In the genomic region with DNA sequence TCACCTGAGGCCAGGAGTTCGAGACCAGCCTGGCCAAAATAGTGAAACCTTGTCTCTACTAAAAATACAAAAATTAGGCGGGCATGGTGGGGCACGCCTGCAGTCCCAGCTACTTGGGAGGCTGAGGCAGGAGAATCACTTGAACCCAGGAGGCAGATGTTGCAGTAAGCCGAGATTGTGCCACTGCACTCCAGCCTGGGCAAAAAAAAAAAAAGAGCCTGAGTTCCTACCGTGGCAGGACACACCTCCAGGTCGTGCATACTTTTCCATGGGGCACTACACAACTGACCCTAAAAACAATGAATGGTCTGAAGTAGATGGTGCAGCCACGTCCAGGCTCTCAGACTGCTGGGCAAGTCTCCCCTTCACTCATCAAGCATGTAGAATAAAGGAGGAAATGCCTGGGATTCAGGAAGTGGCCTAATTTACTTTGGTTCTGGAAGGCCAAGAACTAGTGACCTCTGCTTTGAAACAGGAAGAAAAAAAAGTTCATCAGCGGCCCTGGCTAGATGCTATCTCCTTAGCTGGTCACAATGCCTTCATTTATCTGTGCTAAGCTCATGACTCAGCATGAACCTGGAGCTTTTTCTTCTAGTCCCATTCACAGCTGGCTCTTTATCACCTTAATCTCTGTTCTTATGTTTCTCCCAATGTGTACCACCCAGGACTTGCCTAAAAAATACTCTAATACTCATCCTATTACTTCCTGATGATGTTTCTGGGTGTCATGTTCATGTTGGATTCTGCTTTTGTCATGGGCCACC, we compare ENCODE assay signal across 18 cellular contexts. TPM values are rescaled to one million over a fixed set of nuclear protein-coding genes. Genes with fewer than 3 reads are reported as not detected.
DNase-seq lines count a peak whose midpoint lies in the region; ATAC-seq and TF ChIP-seq lines count a peak whose summit lies in the region.
"Had no signal": no experiment of that assay in that cellular context is flagged by ENCODE, and none has a peak within 500 bp of the region (broad histone marks: within the 10 kb centered on the region; RNA-seq: fewer than 3 reads in every experiment).

No MANE protein-coding gene starts in this region.

- no CpG with 5 or more reads among the region's 8 CpGs for WGBS in H9 (ENCODE audit: extremely low coverage, insufficient read length, low lambda C conversion rate)
- no CpG with 5 or more reads among the region's 8 CpGs for whole genome bisulfite sequencing in trophoblast cell (ENCODE audit: extremely low coverage, insufficient coverage, insufficient read length)

- H3K4me1 Mint-ChIP-seq in H9: no peaks in the 10 kb centered on the region
- H3K4me1 Mint-ChIP-seq: activated naive CD4-positive, alpha-beta T cell treated with anti-CD3 and anti-CD28 coated beads, Interleukin-2, amount 10 ng/mL, durations not matched to agents 7 days and 5 days; CD4-positive, CD25-positive, alpha-beta regulatory T cell; naive thymus-derived CD8-positive, alpha-beta T cell had no signal

- H2BK120ac ChIP-seq in H9 (ENCODE audit: low read depth, low read length, poor library complexity, severe bottlenecking): no peak overlapping the region
- H2BK120ac ChIP-seq in trophoblast cell (ENCODE audit: insufficient read depth, low read length, poor library complexity): no peak overlapping the region

- no peaks in the 10 kb centered on the region for H3K36me3 ChIP-seq in RWPE2 (ENCODE audit: low read depth)
- H3K36me3 ChIP-seq in trophoblast cell (ENCODE audit: control insufficient read depth in 1 of 2, insufficient read depth in 2 of 2, low read length in 2 of 2): no peaks in the 10 kb centered on the region
- H3K36me3 ChIP-seq: cardiac muscle cell, MG63, right atrium auricular region had no signal

- ATAC-seq in RWPE2 (ENCODE audit: low read depth) (peak; percentile 44; the same call in 2 of the 3 replicates), GM18868 (IDR thresholded peaks at IDR 0.05; ENCODE audit: unreplicated experiment) (no peak)
- ATAC-seq: naive thymus-derived CD8-positive, alpha-beta T cell had no signal

- no peak overlapping the region for H3K4me3 Mint-ChIP-seq in H9
- H3K4me3 Mint-ChIP-seq: activated naive CD4-positive, alpha-beta T cell treated with anti-CD3 and anti-CD28 coated beads, Interleukin-2, amount 10 ng/mL, durations not matched to agents 7 days and 5 days; CD4-positive, CD25-positive, alpha-beta regulatory T cell; naive thymus-derived CD8-positive, alpha-beta T cell had no signal

- H4K8ac ChIP-seq in H9 (replicated peaks; ENCODE audit: insufficient read length, low read depth, low read length) (no peak overlapping the region), trophoblast cell (ENCODE audit: low read depth, low read length) (no peak overlapping the region)

- no peak overlapping the region for H3K23ac ChIP-seq in H9 (ENCODE audit: insufficient read length, low read depth, low read length)
- H3K23ac ChIP-seq in trophoblast cell (ENCODE audit: low read length): no peak overlapping the region

- H2BK12ac ChIP-seq in H9 (ENCODE audit: insufficient read length, low read depth, low read length) (no peak overlapping the region), trophoblast cell (ENCODE audit: low read length) (no peak overlapping the region)

- H3K27me3 ChIP-seq in H9 (ENCODE audit: insufficient read depth, low read length) (no peaks in the 10 kb centered on the region), RWPE2 (ENCODE audit: insufficient read depth, poor library complexity, severe bottlenecking) (no peaks in the 10 kb centered on the region), trophoblast cell (ENCODE audit: insufficient read depth, low read length) (peaks cover 5% of the 10 kb centered on the region)
- H3K27me3 ChIP-seq: MG63, right atrium auricular region had no signal

- no peak overlapping the region for H4K12ac ChIP-seq in trophoblast cell (ENCODE audit: low read depth, low read length)

- H3K23me2 ChIP-seq in H9 (ENCODE audit: insufficient read length, low read depth, low read length, poor library complexity, severe bottlenecking): no peaks in the 10 kb centered on the region

- H4K91ac ChIP-seq in H9 (ENCODE audit: insufficient read length, low read depth, low read length) (no peak overlapping the region), trophoblast cell (ENCODE audit: low read depth, low read length) (no peak overlapping the region)

- no peak overlapping the region for H3K56ac ChIP-seq in H9 (ENCODE audit: insufficient read length, low read depth, low read length)

- H2BK5ac ChIP-seq in H9 (ENCODE audit: insufficient read length, low read length) (no peak overlapping the region), trophoblast cell (ENCODE audit: low read depth, low read length, poor library complexity) (no peak overlapping the region)

- H4K5ac ChIP-seq in H9 (ENCODE audit: insufficient read length, low read depth, low read length): no peak overlapping the region

- H3K27ac ChIP-seq in H9 (ENCODE audit: insufficient read length, low read depth, low read length): no peak overlapping the region
- H3K27ac ChIP-seq in RWPE2 (ENCODE audit: poor library complexity, severe bottlenecking): no peak overlapping the region
- peak overlapping the region; percentile 30 for H3K27ac ChIP-seq in trophoblast cell (ENCODE audit: low read depth, low read length)
- H3K27ac ChIP-seq: cardiac muscle cell, HL-60, right atrium auricular region had no signal

- H2AFZ ChIP-seq in H9 (ENCODE audit: low read length) (no peak overlapping the region), trophoblast cell (ENCODE audit: insufficient read depth, low read length, poor library complexity) (no peak overlapping the region)

- H3K4ac ChIP-seq in H9 (ENCODE audit: low read depth, low read length) (no peak overlapping the region), trophoblast cell (ENCODE audit: low read depth, low read length) (no peak overlapping the region)

- no peak overlapping the region for H3T11ph ChIP-seq in H9 (ENCODE audit: low read length)

- no peak overlapping the region for H2BK15ac ChIP-seq in H9 (ENCODE audit: low read depth, low read length)

- H3K4me3 ChIP-seq in RWPE2 (ENCODE audit: severe bottlenecking): no peak overlapping the region
- no peak overlapping the region for H3K4me3 ChIP-seq in fibroblast of pulmonary artery (replicated peaks; ENCODE audit: low read depth, low read length)
- H3K4me3 ChIP-seq in trophoblast cell (ENCODE audit: low read depth, low read length): no peak overlapping the region
- H3K4me3 ChIP-seq: cardiac muscle cell, MG63, right atrium auricular region had no signal

- H3K14ac ChIP-seq in H9 (ENCODE audit: insufficient read depth, low read length) (no peak overlapping the region), trophoblast cell (ENCODE audit: low read length) (no peak overlapping the region)

- no peak overlapping the region for H3K27ac Mint-ChIP-seq in H9
- H3K27ac Mint-ChIP-seq: activated naive CD4-positive, alpha-beta T cell treated with anti-CD3 and anti-CD28 coated beads, Interleukin-2, amount 10 ng/mL, durations not matched to agents 7 days and 5 days; CD4-positive, CD25-positive, alpha-beta regulatory T cell; naive thymus-derived CD8-positive, alpha-beta T cell had no signal

- H3K4me2 ChIP-seq in H9 (ENCODE audit: insufficient read depth, insufficient read length, low read length): no peak overlapping the region
- peak overlapping the region; percentile 11 for H3K4me2 ChIP-seq in trophoblast cell (ENCODE audit: low read length)

- H3K4me1 ChIP-seq in H9 (ENCODE audit: insufficient read depth, low read length) (no peaks in the 10 kb centered on the region), RWPE2 (ENCODE audit: insufficient read depth, poor library complexity, severe bottlenecking) (no peaks in the 10 kb centered on the region), trophoblast cell (ENCODE audit: control insufficient read depth in 1 of 2, insufficient read depth in 2 of 2, low read length in 2 of 2) (peaks cover 9 to 10% of the 10 kb centered on the region in 2 experiments)
- H3K4me1 ChIP-seq: right atrium auricular region had no signal

- H3K9ac ChIP-seq in H9 (ENCODE audit: extremely low read depth, insufficient read length, low read length): no peak overlapping the region
- H3K9ac ChIP-seq in trophoblast cell (ENCODE audit: low read length): no peak overlapping the region

- H3K9me3 Mint-ChIP-seq in H9: no peaks in the 10 kb centered on the region
- H3K9me3 Mint-ChIP-seq: activated naive CD4-positive, alpha-beta T cell treated with anti-CD3 and anti-CD28 coated beads, Interleukin-2, amount 10 ng/mL, durations not matched to agents 7 days and 5 days; CD4-positive, CD25-positive, alpha-beta regulatory T cell; naive thymus-derived CD8-positive, alpha-beta T cell had no signal

- DNase-seq in H9 (no peak), RWPE2 (ENCODE audit: low spot score) (no peak), fibroblast of pulmonary artery (ENCODE audit: low read depth) (peak; percentile 40), trophoblast cell (peak; percentile 9 to 30), NCI-H774 (lab: John Stamatoyannopoulos, UW) (no peak)
- no peak for DNase-seq in stimulated activated CD4-positive, alpha-beta T cell treated with anti-CD3 and anti-CD28 coated beads, Interleukin-2, amount 100 ng/mL, for 24 hours
- DNase-seq: activated CD4-positive, CD25-positive, alpha-beta regulatory T cell treated with anti-CD3 and anti-CD28 coated beads, Interleukin-2, amount 50 U/mL, for 72 hours; activated CD8-positive, alpha-beta memory T cell treated with anti-CD3 and anti-CD28 coated beads, Interleukin-2, amount 50 U/mL, for 48 hours; activated naive CD4-positive, alpha-beta T cell treated with anti-CD3 and anti-CD28 coated beads, Interleukin-2, amount 10 ng/mL, durations not matched to agents 7 days and 5 days; CD4-positive, CD25-positive, alpha-beta regulatory T cell; left cardiac atrium; naive thymus-derived CD8-positive, alpha-beta T cell; stimulated activated CD4-positive, alpha-beta T cell treated with anti-CD3 and anti-CD28 coated beads, Interleukin-4, amount 100 ng/mL, for 1 hour had no signal

- TF ChIP-seq CTCF in H9 (conservative IDR thresholded peaks at IDR 0.05) (no peak), RWPE2 (IDR thresholded peaks at IDR 0.05; ENCODE audit: poor library complexity, severe bottlenecking) (no peak), fibroblast of pulmonary artery (IDR thresholded peaks at IDR 0.05; ENCODE audit: low read length, missing control alignments) (no peak)

- no peak overlapping the region for H2BK20ac ChIP-seq in H9 (ENCODE audit: low read depth, low read length, poor library complexity, severe bottlenecking)

- H3K9me3 ChIP-seq in H9 (ENCODE audit: control insufficient read depth, low read depth, low read length) (no peaks in the 10 kb centered on the region), RWPE2 (ENCODE audit: severe bottlenecking) (no peaks in the 10 kb centered on the region), trophoblast cell (ENCODE audit: insufficient read depth, low read depth, low read length) (peaks cover 3% of the 10 kb centered on the region)
- H3K9me3 ChIP-seq: MG63, right atrium auricular region had no signal

- no peak overlapping the region for H2AK5ac ChIP-seq in H9 (ENCODE audit: insufficient read length, low read length)
- H2AK5ac ChIP-seq in trophoblast cell (ENCODE audit: low read length): no peak overlapping the region

- H3K79me1 ChIP-seq in H9 (ENCODE audit: insufficient read depth, low read depth, low read length, poor library complexity, severe bottlenecking) (no peaks in the 10 kb centered on the region), trophoblast cell (ENCODE audit: low read length) (no peaks in the 10 kb centered on the region)

- H3K79me2 ChIP-seq in H9 (ENCODE audit: insufficient read depth, low read length) (no peaks in the 10 kb centered on the region), trophoblast cell (ENCODE audit: control insufficient read depth, insufficient read depth, low read length, poor library complexity) (no peaks in the 10 kb centered on the region)

- H3K36me3 Mint-ChIP-seq in H9 (ENCODE audit: insufficient read depth in 1 of 3, low read depth in 3 of 3): no peaks in the 10 kb centered on the region
- H3K36me3 Mint-ChIP-seq: activated naive CD4-positive, alpha-beta T cell treated with anti-CD3 and anti-CD28 coated beads, Interleukin-2, amount 10 ng/mL, durations not matched to agents 7 days and 5 days; CD4-positive, CD25-positive, alpha-beta regulatory T cell; naive thymus-derived CD8-positive, alpha-beta T cell had no signal

- no peaks in the 10 kb centered on the region for H4K20me1 ChIP-seq in H9 (ENCODE audit: control insufficient read depth, insufficient read depth, insufficient read length)

- H3K27me3 Mint-ChIP-seq in H9 (ENCODE audit: low read depth): peaks cover 18% of the 10 kb centered on the region

- H3K18ac ChIP-seq in H9 (ENCODE audit: insufficient read length, low read depth, low read length) (peak overlapping the region; percentile 29), trophoblast cell (ENCODE audit: low read length) (no peak overlapping the region)

RNA-seq across cellular contexts. Expression of a gene that starts 55.8 kb away (rescaled TPM):
- total RNA-seq in H9 (2021): not detected in 2 replicates
- polyA plus RNA-seq in trophoblast cell (2013): not detected in 2 replicates
- total RNA-seq: cardiac muscle cell; CD4-positive, CD25-positive, alpha-beta regulatory T cell; left cardiac atrium; naive thymus-derived CD8-positive, alpha-beta T cell; right atrium auricular region had no signal
- polyA plus RNA-seq: cardiac muscle cell; CD4-positive, CD25-positive, alpha-beta regulatory T cell; naive thymus-derived CD8-positive, alpha-beta T cell had no signal

Comparison
In these comparisons a context has a peak if more than half of its experiments do, and no peak if none do; other contexts are left out.
1. DNase-seq: peak in fibroblast of pulmonary artery (single experiment) and trophoblast cell (2 of 2); none in H9 (single experiment), RWPE2 (single experiment), NCI-H774 (single experiment) and stimulated activated CD4-positive, alpha-beta T cell treated with anti-CD3 and anti-CD28 coated beads, Interleukin-2, amount 100 ng/mL, for 24 hours (0 of 2).